ENCODE assay signal across 22 cellular contexts in the genomic region with DNA sequence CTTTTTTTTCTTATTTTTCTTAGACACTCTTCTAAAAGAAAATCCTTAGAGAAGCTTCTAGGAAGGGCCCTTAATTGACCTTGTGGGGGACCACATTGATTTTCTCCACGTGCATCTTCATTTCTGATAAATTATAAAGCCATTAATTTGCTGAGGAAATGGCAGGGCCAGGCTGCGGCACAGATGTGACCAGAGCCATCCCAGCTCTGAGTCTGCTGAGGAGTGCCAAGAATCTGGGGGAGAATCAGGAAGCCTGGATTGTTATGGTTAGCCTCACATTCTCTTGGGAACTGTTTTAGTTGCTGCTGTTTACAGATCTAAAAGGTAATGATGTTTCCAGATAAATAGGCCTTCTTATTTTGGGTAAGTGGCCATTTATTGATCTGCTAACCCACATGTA. TPM values are rescaled to one million over a fixed set of nuclear protein-coding genes. Genes with fewer than 3 reads are reported as not detected.
DNase-seq lines count a peak whose midpoint lies in the region; ATAC-seq and TF ChIP-seq lines count a peak whose summit lies in the region.
"Had no signal": no experiment of that assay in that cellular context is flagged by ENCODE, and none has a peak within 500 bp of the region (broad histone marks: within the 10 kb centered on the region; RNA-seq: fewer than 3 reads in every experiment).

No MANE protein-coding gene starts in this region.

- H3K9me3 ChIP-seq in left ventricle myocardium inferior (replicated peaks), result no peaks in the 10 kb centered on the region
- H3K9me3 ChIP-seq: vagina had no signal

- DNase-seq in NCI-H2171 treated with DMSO at 0.1 percent for 48 hours (lab: John Stamatoyannopoulos, UW) (peak; percentile 75), NCI-H2171 (lab: John Stamatoyannopoulos, UW) (no peak), RPMI7951 (ENCODE audit: low read depth) (peak; percentile 62), left ventricle myocardium inferior (no peak), substantia nigra (lab: John Stamatoyannopoulos, UW) (peak in 1 of 49 donors; percentile 48), NCI-H128 (lab: John Stamatoyannopoulos, UW; ENCODE audit: unreplicated experiment) (no peak), endothelial cell (ENCODE audit: low spot score) (no peak)
- DNase-seq: activated CD4-positive, alpha-beta memory T cell treated with anti-CD3 and anti-CD28 coated beads for 36 hours; activated T-cell treated with anti-CD3 and anti-CD28 coated beads for 4 hours; effector memory CD4-positive, alpha-beta T cell; H9; NCI-H187 treated with DMSO at 0.1 percent for 48 hours; NCI-H526 treated with DMSO at 0.1 percent for 48 hours; stimulated activated CD4-positive, alpha-beta T cell treated with anti-CD3 and anti-CD28 coated beads, Interleukin-4, amount 100 ng/mL, for 1 hour had no signal

- ATAC-seq in GM18519 (IDR thresholded peaks at IDR 0.05; ENCODE audit: low FRiP score, unreplicated experiment), result no peak
- ATAC-seq: natural killer cell treated with Interleukin-12 subunit alpha and Interleukin-12 subunit beta and Interleukin-15 and Interleukin-18, amount 100 ng/mL, for 72 hours; WTC11 had no signal

- peaks cover 47% of the 10 kb centered on the region for H3K4me1 ChIP-seq in left ventricle myocardium inferior
- H3K4me1 ChIP-seq: vagina had no signal

- H3K36me3 ChIP-seq in left ventricle myocardium inferior, result no peaks in the 10 kb centered on the region
- H3K36me3 ChIP-seq: vagina had no signal

- no peaks in the 10 kb centered on the region for H3K9me3 Mint-ChIP-seq in endothelial cell (ENCODE audit: unreplicated experiment)
- H3K9me3 Mint-ChIP-seq: activated CD4-positive, alpha-beta memory T cell treated with anti-CD3 and anti-CD28 coated beads for 36 hours; central memory CD8-positive, alpha-beta T cell; H9; natural killer cell treated with Interleukin-12 subunit alpha and Interleukin-12 subunit beta and Interleukin-15 and Interleukin-18, amount 100 ng/mL, for 72 hours; T-helper 2 cell treated with Interferon-gamma antibody and Interleukin-4, amounts not matched to agents 5 μg/mL and 100 μg/mL, for 36 hours; WTC11 had no signal

- no peak overlapping the region for H3K4me3 ChIP-seq in left ventricle myocardium inferior
- H3K4me3 ChIP-seq: smooth muscle cell, vagina had no signal

- no peaks in the 10 kb centered on the region for H3K27me3 ChIP-seq in left ventricle myocardium inferior (ENCODE audit: low read depth)
- H3K27me3 ChIP-seq: vagina had no signal

- no peaks in the 10 kb centered on the region for H3K36me3 Mint-ChIP-seq in endothelial cell (ENCODE audit: low read depth, unreplicated experiment)
- H3K36me3 Mint-ChIP-seq: activated CD4-positive, alpha-beta memory T cell treated with anti-CD3 and anti-CD28 coated beads for 36 hours; natural killer cell treated with Interleukin-12 subunit alpha and Interleukin-12 subunit beta and Interleukin-15 and Interleukin-18, amount 100 ng/mL, for 72 hours; WTC11 had no signal

- peaks cover 2% of the 10 kb centered on the region for H3K4me1 Mint-ChIP-seq in endothelial cell (ENCODE audit: unreplicated experiment)
- H3K4me1 Mint-ChIP-seq: central memory CD8-positive, alpha-beta T cell had no signal

- no peak overlapping the region for H3K27ac Mint-ChIP-seq in endothelial cell (ENCODE audit: unreplicated experiment)
- H3K27ac Mint-ChIP-seq: activated CD4-positive, alpha-beta memory T cell treated with anti-CD3 and anti-CD28 coated beads for 36 hours; H9; natural killer cell treated with Interleukin-12 subunit alpha and Interleukin-12 subunit beta and Interleukin-15 and Interleukin-18, amount 100 ng/mL, for 72 hours; T-helper 2 cell treated with Interferon-gamma antibody and Interleukin-4, amounts not matched to agents 5 μg/mL and 100 μg/mL, for 36 hours; WTC11 had no signal

- H3K4me3 Mint-ChIP-seq in endothelial cell (ENCODE audit: unreplicated experiment), result no peak overlapping the region
- H3K4me3 Mint-ChIP-seq: activated CD4-positive, alpha-beta memory T cell treated with anti-CD3 and anti-CD28 coated beads for 36 hours; central memory CD8-positive, alpha-beta T cell; H9; natural killer cell treated with Interleukin-12 subunit alpha and Interleukin-12 subunit beta and Interleukin-15 and Interleukin-18, amount 100 ng/mL, for 72 hours; T-helper 2 cell treated with Interferon-gamma antibody and Interleukin-4, amounts not matched to agents 5 μg/mL and 100 μg/mL, for 36 hours; WTC11 had no signal

- intact Hi-C loops in left ventricle myocardium inferior (cut with micrococcal nuclease), result no loop called here

- H3K27me3 Mint-ChIP-seq in endothelial cell (ENCODE audit: unreplicated experiment), result no peaks in the 10 kb centered on the region
- H3K27me3 Mint-ChIP-seq: activated CD4-positive, alpha-beta memory T cell treated with anti-CD3 and anti-CD28 coated beads for 36 hours; central memory CD8-positive, alpha-beta T cell had no signal

- TF ChIP-seq CTCF in left ventricle myocardium inferior (IDR thresholded peaks at IDR 0.05; ENCODE audit: borderline replicate concordance) (no peak), endothelial cell (IDR thresholded peaks at IDR 0.05; ENCODE audit: unreplicated experiment) (no peak)

- H3K27ac ChIP-seq in left ventricle myocardium inferior (replicated peaks) (peak overlapping the region; percentile 35), substantia nigra (ENCODE audit: low read depth, low read length, poor library complexity, severe bottlenecking) (peak overlapping the region; percentile 23)
- H3K27ac ChIP-seq: vagina had no signal

RNA-seq across cellular contexts. Expression of a gene that starts 16.2 kb away (rescaled TPM):
- 2.4 and 3.0 TPM in 2 replicates for total RNA-seq in RPMI7951 (2014; rRNA removed; shearing (Covaris generic))
- total RNA-seq in left ventricle myocardium inferior (80.6 TPM), endothelial cell (ENCODE audit: unreplicated experiment) (7.2 TPM)
- total RNA-seq: A172; natural killer cell treated with Interleukin-12 subunit alpha and Interleukin-12 subunit beta and Interleukin-15 and Interleukin-18, amount 100 ng/mL, for 72 hours had no signal

Comparison
In these comparisons a context has a peak if more than half of its experiments do, and no peak if none do; other contexts are left out.
1. DNase-seq: peak in NCI-H2171 treated with DMSO at 0.1 percent for 48 hours (single experiment) and RPMI7951 (single experiment); none in NCI-H2171 (single experiment), left ventricle myocardium inferior (single experiment), NCI-H128 (single experiment) and endothelial cell (single experiment).